Comparison of ENCODE assay signal across 15 cellular contexts in genomic region chr13:92823059-92823458, GRCh38.
"Had no signal": no experiment of that assay in that cellular context is flagged by ENCODE, and none has a peak within 500 bp of the region (broad histone marks: within the 10 kb centered on the region; RNA-seq: fewer than 3 reads in every experiment).

No MANE protein-coding gene starts in this region.

- H3K27ac ChIP-seq: brain microvascular endothelial cell, coronary artery, left lung, spleen, suprapubic skin had no signal

- H3K4me1 ChIP-seq: left lung, spleen, suprapubic skin had no signal

- ATAC-seq: left lung, sciatic nerve had no signal

- H3K9me3 ChIP-seq: left lung, spleen, suprapubic skin had no signal

- H3K36me3 ChIP-seq: brain microvascular endothelial cell, left lung, spleen, suprapubic skin had no signal

- H3K27me3 ChIP-seq: brain microvascular endothelial cell, left lung, spleen, suprapubic skin had no signal

- DNase-seq: activated CD4-positive, alpha-beta T cell treated with anti-CD3 and anti-CD28 coated beads, Interleukin-2, amount 10 ng/mL, durations not matched to agents 7 days and 5 days; activated CD8-positive, alpha-beta memory T cell treated with anti-CD3 and anti-CD28 coated beads, Interleukin-2, amount 50 U/mL, for 48 hours; activated naive CD4-positive, alpha-beta T cell; activated naive CD8-positive, alpha-beta T cell treated with anti-CD3 and anti-CD28 coated beads, Interleukin-2, amount 10 ng/mL, durations not matched to agents 7 days and 5 days; brain microvascular endothelial cell; effector CD4-positive, alpha-beta T cell; foreskin fibroblast; hippocampal formation; left lung; mammary epithelial cell; spleen; trophoblast cell had no signal

- H3K4me3 ChIP-seq: coronary artery, left lung, spleen, suprapubic skin had no signal
